ENCODE assay signal across 8 cellular contexts in the genomic region with DNA sequence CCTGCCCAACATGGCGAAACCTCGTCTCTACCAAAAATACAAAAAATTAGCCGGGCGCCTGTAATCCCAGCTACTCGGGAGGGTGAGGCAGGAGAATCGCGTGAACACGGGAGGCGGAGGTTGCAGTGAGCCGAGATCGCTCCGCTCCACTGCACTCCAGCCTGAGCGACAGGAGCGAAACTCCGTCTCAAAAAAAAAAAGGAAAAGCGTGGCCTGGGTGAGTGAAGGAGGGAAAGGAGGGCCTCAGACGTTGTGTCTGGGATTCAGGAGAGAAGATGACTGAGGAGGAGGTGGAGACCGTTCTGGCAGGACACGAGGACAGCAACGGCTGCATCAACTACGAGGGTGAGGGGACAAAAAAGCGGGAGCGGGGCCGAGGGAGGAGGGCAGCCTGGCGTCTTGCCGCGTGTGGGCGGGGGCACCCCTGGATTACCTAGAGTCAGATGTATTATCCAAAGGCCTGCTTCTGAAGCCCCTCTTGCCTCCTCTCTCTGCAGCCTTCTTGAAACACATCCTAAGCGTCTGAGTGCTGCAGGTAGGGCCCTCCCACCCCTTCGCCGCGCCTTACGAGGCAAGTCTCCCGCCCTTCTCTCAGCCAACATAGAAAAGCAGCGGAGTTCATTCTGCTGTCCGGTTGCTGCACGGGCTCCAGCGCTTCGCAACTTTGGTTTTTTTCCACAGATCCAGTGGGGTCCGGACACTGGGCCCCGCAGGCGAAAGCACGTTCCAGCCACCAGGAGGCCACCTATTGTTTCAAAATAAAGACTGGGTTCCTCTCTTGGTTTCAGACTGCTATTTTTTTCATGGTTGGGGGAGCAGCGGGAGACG. TPM values are rescaled to one million over a fixed set of nuclear protein-coding genes. Genes with fewer than 3 reads are reported as not detected.
DNase-seq lines count a peak whose midpoint lies in the region; ATAC-seq lines count a peak whose summit lies in the region.

No MANE protein-coding gene starts in this region.

- peak overlapping the region; percentile 93 for H3K27ac ChIP-seq in cingulate gyrus (ENCODE audit: low read depth, low read length)

- DNase-seq in AG20443 (ENCODE audit: low spot score) (peak; percentile 78), NCI-H446 treated with DMSO at 0.1 percent for 48 hours (lab: John Stamatoyannopoulos, UW) (peak; percentile 67), left colon (peak; percentile 75 to 80)
- DNase-seq in activated CD4-positive, alpha-beta T cell treated with anti-CD3 and anti-CD28 coated beads for 24 hours (ENCODE audit: low read depth in 2 of 2), result peak; percentile 27 to 43
- DNase-seq in stimulated activated CD4-positive, alpha-beta T cell treated with anti-CD3 and anti-CD28 coated beads, Interleukin-1b, Interleukin-23, amount 100 ng/mL, for 24 hours (ENCODE audit: low read depth in 4 of 4, low spot score in 1 of 4), result peak; percentile 19 to 45 (median 30)

- ATAC-seq in GM19023 (IDR thresholded peaks at IDR 0.05; ENCODE audit: unreplicated experiment) (peak; percentile 26), HG03354 (IDR thresholded peaks at IDR 0.05; ENCODE audit: poor library complexity, severe bottlenecking, unreplicated experiment) (peak; percentile 48), left colon (peak; percentile 51)

- intact Hi-C loops in left colon (cut with DNase I, micrococcal nuclease), result loop anchor here in 1 of 2 donors (2.0 kb wide), 1 partner anchor 31 kb away; the partner anchor contains the start of gene SMARCC2

RNA-seq across cellular contexts. Expression of gene MYL6, which starts 0.7 kb away (rescaled TPM):
- total RNA-seq in left colon, result 1,000 to 10,000 TPM; 1,832 to 2,224 TPM

RNA-seq across cellular contexts. Expression of gene MYL6B, which starts 5.0 kb away (rescaled TPM):
- 10 to 100 TPM; 17.1 to 21.9 TPM for total RNA-seq in left colon

RNA-seq across cellular contexts. Expression of gene ESYT1, which starts 29.3 kb away (rescaled TPM):
- total RNA-seq in left colon, result 10 to 100 TPM; 44.4 to 48.6 TPM

RNA-seq across cellular contexts. Expression of gene SMARCC2, which starts 31.9 kb away (rescaled TPM):
- 10 to 100 TPM; 81.7 to 85.6 TPM for total RNA-seq in left colon

RNA-seq across cellular contexts. Expression of gene ZC3H10, which starts 39.3 kb away (rescaled TPM):
- total RNA-seq in left colon, result 1 to 10 TPM; 3.5 to 4.1 TPM

Comparison
In these comparisons a context has a peak if more than half of its experiments do, and no peak if none do; other contexts are left out.
1. Peak in every context shown above with its lines: DNase-seq, ATAC-seq and H3K27ac ChIP-seq.